In genomic region chr1:78617615-78618026, GRCh38 we compare ENCODE assay signal across 8 cellular contexts. TPM values are rescaled to one million over a fixed set of nuclear protein-coding genes. Genes with fewer than 3 reads are reported as not detected.
A peak's percentile ranks its signal among the peaks of the same experiment; 100 is the strongest.
DNase-seq lines count a peak whose midpoint lies in the region; ATAC-seq, FAIRE-seq and TF ChIP-seq lines count a peak whose summit lies in the region.

No MANE protein-coding gene starts in this region.

- TF ChIP-seq CTCF in CD14-positive monocyte (IDR thresholded peaks at IDR 0.05): peak; percentile 80

- H3K9me3 Mint-ChIP-seq in CD14-positive monocyte: no peaks in the 10 kb centered on the region
- no peaks in the 10 kb centered on the region for H3K9me3 Mint-ChIP-seq in activated CD4-positive, alpha-beta T cell treated with anti-CD3 and anti-CD28 coated beads, Interleukin-2, amount 10 ng/mL, durations not matched to agents 24 days and 14 days
- no peaks in the 10 kb centered on the region for H3K9me3 Mint-ChIP-seq in memory B cell

- H3K27ac Mint-ChIP-seq in CD14-positive monocyte: no peak overlapping the region
- peak overlapping the region; percentile 19 for H3K27ac Mint-ChIP-seq in activated CD4-positive, alpha-beta T cell treated with anti-CD3 and anti-CD28 coated beads, Interleukin-2, amount 10 ng/mL, durations not matched to agents 24 days and 14 days
- no peak overlapping the region for H3K27ac Mint-ChIP-seq in memory B cell

- ATAC-seq in HG03378 (IDR thresholded peaks at IDR 0.05; ENCODE audit: unreplicated experiment) (peak; percentile 62), memory B cell (ENCODE audit: low read depth) (peak; percentile 69)

- peaks cover 0 to 2% (median 0%) of the 10 kb centered on the region in 3 donors for H3K27me3 Mint-ChIP-seq in CD14-positive monocyte (ENCODE audit: low read depth in 3 of 3)
- H3K27me3 Mint-ChIP-seq in activated CD4-positive, alpha-beta T cell treated with anti-CD3 and anti-CD28 coated beads, Interleukin-2, amount 10 ng/mL, durations not matched to agents 24 days and 14 days: peaks cover 9% of the 10 kb centered on the region
- no peaks in the 10 kb centered on the region for H3K27me3 Mint-ChIP-seq in memory B cell

- H3K4me3 Mint-ChIP-seq in CD14-positive monocyte (peak overlapping the region in 1 of 2 donors; percentile 43), memory B cell (no peak overlapping the region)
- peak overlapping the region; percentile 43 for H3K4me3 Mint-ChIP-seq in activated CD4-positive, alpha-beta T cell treated with anti-CD3 and anti-CD28 coated beads, Interleukin-2, amount 10 ng/mL, durations not matched to agents 24 days and 14 days

- intact Hi-C loops in CD14-positive monocyte (cut with micrococcal nuclease): loop anchor here (2.0 to 5.0 kb wide), 2 partner anchors 55 to 57 kb away; no protein-coding TSS in a partner anchor
- intact Hi-C loops in activated CD4-positive, alpha-beta T cell treated with anti-CD3 and anti-CD28 coated beads, Interleukin-2, amount 10 ng/mL, durations not matched to agents 24 days and 14 days (cut with micrococcal nuclease): loop anchor here (1.0 to 10.0 kb wide), 2 partner anchors 59 to 217 kb away; no protein-coding TSS in a partner anchor

- DNase-seq in CD14-positive monocyte (ENCODE audit: low spot score) (peak; percentile 51), GM19239 (ENCODE audit: insufficient read length, low spot score) (peak; percentile 6), NCI-H526 (lab: John Stamatoyannopoulos, UW) (peak; percentile 63 to 86), memory B cell (ENCODE audit: low spot score in 2 of 2) (peak; percentile 33 to 62)
- peak; percentile 90 for DNase-seq in activated CD4-positive, alpha-beta T cell treated with anti-CD3 and anti-CD28 coated beads, Interleukin-2, amount 10 ng/mL, durations not matched to agents 24 days and 14 days
- peak; percentile 17 for DNase-seq in effector CD8-positive, alpha-beta T cell (lab: John Stamatoyannopoulos, UW)
- DNase-seq in stimulated activated CD8-positive, alpha-beta memory T cell treated with anti-CD3 and anti-CD28 coated beads, Interleukin-7, amount 100 ng/mL, for 24 hours (ENCODE audit: low read depth): peak; percentile 6

- peak; percentile 97 for FAIRE-seq in GM19239 (lab: Jason Lieb, UNC)

- H3K36me3 Mint-ChIP-seq in CD14-positive monocyte (no peaks in the 10 kb centered on the region), memory B cell (no peaks in the 10 kb centered on the region)
- peaks cover 7% of the 10 kb centered on the region for H3K36me3 Mint-ChIP-seq in activated CD4-positive, alpha-beta T cell treated with anti-CD3 and anti-CD28 coated beads, Interleukin-2, amount 10 ng/mL, durations not matched to agents 24 days and 14 days (ENCODE audit: low read depth)

- H3K4me1 Mint-ChIP-seq in CD14-positive monocyte: peaks cover 30% of the 10 kb centered on the region
- peaks cover 34% of the 10 kb centered on the region for H3K4me1 Mint-ChIP-seq in activated CD4-positive, alpha-beta T cell treated with anti-CD3 and anti-CD28 coated beads, Interleukin-2, amount 10 ng/mL, durations not matched to agents 24 days and 14 days
- peaks cover 28% of the 10 kb centered on the region for H3K4me1 Mint-ChIP-seq in memory B cell

RNA-seq across cellular contexts. Expression of gene IFI44L, which starts 2.6 kb away (rescaled TPM):
- 10 to 100 TPM in 1 of 2 donors, 1 to 10 TPM in 1; 8.6 to 11.0 TPM for polyA plus RNA-seq in CD14-positive monocyte
- total RNA-seq in activated CD4-positive, alpha-beta T cell treated with anti-CD3 and anti-CD28 coated beads, Interleukin-2, amount 10 ng/mL, durations not matched to agents 24 days and 14 days: 23.5 and 26.0 TPM in 2 replicates

RNA-seq across cellular contexts. Expression of gene IFI44, which starts 32.0 kb away (rescaled TPM):
- polyA plus RNA-seq in CD14-positive monocyte: 10 to 100 TPM; 23.0 to 35.5 TPM
- total RNA-seq in activated CD4-positive, alpha-beta T cell treated with anti-CD3 and anti-CD28 coated beads, Interleukin-2, amount 10 ng/mL, durations not matched to agents 24 days and 14 days: 20.4 and 27.6 TPM in 2 replicates

Comparison
In these comparisons a context has a peak if more than half of its experiments do, and no peak if none do; other contexts are left out.
1. Peak in every context shown above with its lines: DNase-seq and ATAC-seq.
2. DNase-seq: peak in every context shown above with its lines; median percentile 90 in activated CD4-positive, alpha-beta T cell treated with anti-CD3 and anti-CD28 coated beads, Interleukin-2, amount 10 ng/mL, durations not matched to agents 24 days and 14 days; 74 in NCI-H526; 51 in CD14-positive monocyte; 48 in memory B cell; 17 in effector CD8-positive, alpha-beta T cell; 6 in GM19239; 6 in stimulated activated CD8-positive, alpha-beta memory T cell treated with anti-CD3 and anti-CD28 coated beads, Interleukin-7, amount 100 ng/mL, for 24 hours.